Comparison of ENCODE assay signal across 11 cellular contexts in the genomic region with DNA sequence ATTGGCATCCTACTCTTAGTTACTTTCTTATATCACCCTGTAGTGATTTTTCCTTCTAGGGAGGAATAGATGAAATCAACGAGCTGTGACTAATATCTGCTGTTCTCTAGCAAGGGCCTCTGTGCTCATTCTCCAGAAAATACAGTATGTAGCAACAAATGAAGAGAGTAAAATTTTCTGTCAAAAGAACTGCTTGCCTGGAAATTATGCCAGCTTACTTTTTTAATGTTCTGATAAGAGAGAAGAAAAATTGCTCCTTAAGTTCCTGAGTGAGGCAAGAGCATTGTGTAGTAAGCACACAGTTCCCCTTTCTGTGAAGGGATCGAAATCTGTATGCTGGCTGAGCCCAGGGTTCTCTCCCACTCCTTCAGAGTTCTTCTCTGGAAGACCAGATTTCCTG.
DNase-seq lines count a peak whose midpoint lies in the region.
"Had no signal": no experiment of that assay in that cellular context is flagged by ENCODE, and none has a peak within 500 bp of the region (broad histone marks: within the 10 kb centered on the region; RNA-seq: fewer than 3 reads in every experiment).

No MANE protein-coding gene starts in this region.

- no peak overlapping the region for H3K4me3 ChIP-seq in skeletal muscle cell (ENCODE audit: low read depth, low read length)
- H3K4me3 ChIP-seq: PC-9 had no signal

- DNase-seq in HCEC 1CT (peak; percentile 65), OCI-M1 (lab: John Stamatoyannopoulos, UW) (peak; percentile 60), fibroblast of peridontal ligament (ENCODE audit: extremely low read depth) (peak; percentile 45), skeletal muscle cell (ENCODE audit: low read depth) (peak; percentile 25), midbrain (lab: John Stamatoyannopoulos, UW) (no peak), NCI-H748 treated with DMSO at 0.1 percent for 48 hours (lab: John Stamatoyannopoulos, UW) (no peak)
- DNase-seq in activated CD4-positive, alpha-beta T cell treated with anti-CD3 and anti-CD28 coated beads, Interleukin-2, amount 50 U/mL, for 4 hours: no peak
- DNase-seq: activated CD8-positive, alpha-beta T cell treated with anti-CD3 and anti-CD28 coated beads, Interleukin-2, amount 10 ng/mL, durations not matched to agents 7 days and 5 days; activated gamma-delta T cell; Caco-2; PC-9 had no signal

Comparison
In these comparisons a context has a peak if more than half of its experiments do, and no peak if none do; other contexts are left out.
1. DNase-seq: peak in HCEC 1CT (single experiment), OCI-M1 (single experiment), fibroblast of peridontal ligament (single experiment) and skeletal muscle cell (single experiment); none in midbrain (single experiment), activated CD4-positive, alpha-beta T cell treated with anti-CD3 and anti-CD28 coated beads, Interleukin-2, amount 50 U/mL, for 4 hours (0 of 2) and NCI-H748 treated with DMSO at 0.1 percent for 48 hours (single experiment).